In genomic region chr21:18663663-18664062, GRCh38 we compare ENCODE assay signal across 27 cellular contexts.
"Had no signal": no experiment of that assay in that cellular context is flagged by ENCODE, and none has a peak within 500 bp of the region (broad histone marks: within the 10 kb centered on the region; RNA-seq: fewer than 3 reads in every experiment).

No MANE protein-coding gene starts in this region.

- H3K36me3 Mint-ChIP-seq: stimulated activated effector memory CD8-positive, alpha-beta T cell treated with anti-CD3 and anti-CD28 coated beads, Interleukin-12 subunit alpha, Interleukin-12 subunit beta, amount 100 ng/mL, for 72 hours; stimulated activated memory B cell treated with anti-CD40 and anti-IgM and Interleukin-4, amounts not matched to agents 10 μg/mL and 1 μg/mL and 100 μg/mL, for 72 hours; stimulated activated naive B cell treated with anti-CD40 and anti-IgM and Interleukin-4, amounts not matched to agents 10 μg/mL and 1 μg/mL and 100 μg/mL, for 72 hours; type B pancreatic cell had no signal

- H3K4me1 Mint-ChIP-seq: stimulated activated effector memory CD8-positive, alpha-beta T cell treated with anti-CD3 and anti-CD28 coated beads, Interleukin-12 subunit alpha, Interleukin-12 subunit beta, amount 100 ng/mL, for 72 hours; stimulated activated memory B cell treated with anti-CD40 and anti-IgM and Interleukin-4, amounts not matched to agents 10 μg/mL and 1 μg/mL and 100 μg/mL, for 72 hours; stimulated activated naive B cell treated with anti-CD40 and anti-IgM and Interleukin-4, amounts not matched to agents 10 μg/mL and 1 μg/mL and 100 μg/mL, for 72 hours; stimulated activated naive CD8-positive, alpha-beta T cell treated with anti-CD3 and anti-CD28 coated beads, Interleukin-15, amount 100 ng/mL, for 72 hours had no signal

- H3K9me3 ChIP-seq: stomach, suprapubic skin, testis, thoracic aorta, thyroid gland, tibial artery, tibial nerve, transverse colon, upper lobe of left lung, upper lobe of right lung, uterus, vagina had no signal

- H3K27me3 Mint-ChIP-seq: stimulated activated memory B cell treated with anti-CD40 and anti-IgM and Interleukin-4, amounts not matched to agents 10 μg/mL and 1 μg/mL and 100 μg/mL, for 72 hours; stimulated activated naive B cell treated with anti-CD40 and anti-IgM and Interleukin-4, amounts not matched to agents 10 μg/mL and 1 μg/mL and 100 μg/mL, for 72 hours; stimulated activated naive CD8-positive, alpha-beta T cell treated with anti-CD3 and anti-CD28 coated beads, Interleukin-15, amount 100 ng/mL, for 72 hours; stimulated activated naive CD8-positive, alpha-beta T cell treated with anti-CD3 and anti-CD28 coated beads, Interleukin-15, Interleukin-2, amounts not matched to agents 100 ng/mL and 50 ng/mL, for 24 hours; type B pancreatic cell had no signal

- H3K4me1 ChIP-seq: stomach, suprapubic skin, testis, thyroid gland, tibial artery, tibial nerve, upper lobe of left lung, upper lobe of right lung, uterus, vagina had no signal

- H3K4me3 Mint-ChIP-seq: stimulated activated effector memory CD8-positive, alpha-beta T cell treated with anti-CD3 and anti-CD28 coated beads, Interleukin-12 subunit alpha, Interleukin-12 subunit beta, amount 100 ng/mL, for 72 hours; stimulated activated memory B cell treated with anti-CD40 and anti-IgM and Interleukin-4, amounts not matched to agents 10 μg/mL and 1 μg/mL and 100 μg/mL, for 72 hours; stimulated activated naive B cell treated with anti-CD40 and anti-IgM and Interleukin-4, amounts not matched to agents 10 μg/mL and 1 μg/mL and 100 μg/mL, for 72 hours; stimulated activated naive CD8-positive, alpha-beta T cell treated with anti-CD3 and anti-CD28 coated beads, Interleukin-15, amount 100 ng/mL, for 72 hours; stimulated activated naive CD8-positive, alpha-beta T cell treated with anti-CD3 and anti-CD28 coated beads, Interleukin-15, Interleukin-2, amounts not matched to agents 100 ng/mL and 50 ng/mL, for 24 hours; type B pancreatic cell had no signal

- DNase-seq: stimulated activated CD4-positive, alpha-beta T cell treated with anti-CD3 and anti-CD28 coated beads, Interleukin-2, amount 100 ng/mL, for 48 hours; stimulated activated CD4-positive, alpha-beta T cell treated with anti-CD3 and anti-CD28 coated beads, Interleukin-4, amount 100 ng/mL, for 1 hour; stimulated activated CD4-positive, alpha-beta T cell treated with anti-CD3 and anti-CD28 coated beads, Interleukin-4, amount 100 ng/mL, for 24 hours; stimulated activated CD4-positive, alpha-beta T cell treated with anti-CD3 and anti-CD28 coated beads, Interleukin-4, amount 100 ng/mL, for 4 hours; stimulated activated CD8-positive, alpha-beta memory T cell treated with anti-CD3 and anti-CD28 coated beads, Interleukin-4, amount 100 ng/mL, for 48 hours; stimulated activated naive B cell treated with anti-CD40 and anti-IgM and Interleukin-4, amounts not matched to agents 10 μg/mL and 1 μg/mL and 100 μg/mL, for 72 hours; stimulated activated naive CD4-positive, alpha-beta T cell; stimulated activated naive CD4-positive, alpha-beta T cell treated with Interleukin-2 at 50 U/mL for 16 hours; stimulated activated naive CD8-positive, alpha-beta T cell treated with anti-CD3 and anti-CD28 coated beads, Interleukin-15, amount 100 ng/mL, for 72 hours; stimulated activated naive CD8-positive, alpha-beta T cell treated with anti-CD3 and anti-CD28 coated beads, Interleukin-15, Interleukin-2, amounts not matched to agents 100 U/mL and 50 U/mL, for 24 hours; stomach; substantia nigra; testis; thyroid gland; tibial artery; transverse colon; upper lobe of left lung; upper lobe of right lung; uterus had no signal

- H3K27ac Mint-ChIP-seq: stimulated activated effector memory CD8-positive, alpha-beta T cell treated with anti-CD3 and anti-CD28 coated beads, Interleukin-12 subunit alpha, Interleukin-12 subunit beta, amount 100 ng/mL, for 72 hours; stimulated activated memory B cell treated with anti-CD40 and anti-IgM and Interleukin-4, amounts not matched to agents 10 μg/mL and 1 μg/mL and 100 μg/mL, for 72 hours; stimulated activated naive B cell treated with anti-CD40 and anti-IgM and Interleukin-4, amounts not matched to agents 10 μg/mL and 1 μg/mL and 100 μg/mL, for 72 hours; stimulated activated naive CD8-positive, alpha-beta T cell treated with anti-CD3 and anti-CD28 coated beads, Interleukin-15, Interleukin-2, amounts not matched to agents 100 ng/mL and 50 ng/mL, for 24 hours; type B pancreatic cell had no signal

- H3K27ac ChIP-seq: stomach, suprapubic skin, testis, thoracic aorta, thyroid gland, tibial artery, tibial nerve, transverse colon, upper lobe of left lung, upper lobe of right lung, uterus, vagina had no signal

- ATAC-seq: stimulated activated effector memory CD8-positive, alpha-beta T cell treated with anti-CD3 and anti-CD28 coated beads, Interleukin-12 subunit alpha, Interleukin-12 subunit beta, amount 100 ng/mL, for 72 hours; stimulated activated memory B cell treated with anti-CD40 and anti-IgM and Interleukin-4, amounts not matched to agents 10 μg/mL and 1 μg/mL and 100 μg/mL, for 72 hours; stimulated activated naive B cell treated with anti-CD40 and anti-IgM and Interleukin-4, amounts not matched to agents 10 μg/mL and 1 μg/mL and 100 μg/mL, for 72 hours; stimulated activated naive CD8-positive, alpha-beta T cell treated with anti-CD3 and anti-CD28 coated beads, Interleukin-15, amount 100 ng/mL, for 72 hours; stimulated activated naive CD8-positive, alpha-beta T cell treated with anti-CD3 and anti-CD28 coated beads, Interleukin-15, Interleukin-2, amounts not matched to agents 100 U/mL and 50 U/mL, for 24 hours; upper lobe of right lung had no signal

- H3K27me3 ChIP-seq: stomach, suprapubic skin, testis, thyroid gland, tibial artery, tibial nerve, transverse colon, upper lobe of left lung, upper lobe of right lung, uterus, vagina had no signal

- H3K36me3 ChIP-seq: stomach, suprapubic skin, thoracic aorta, thyroid gland, tibial artery, tibial nerve, transverse colon, upper lobe of left lung, upper lobe of right lung, uterus, vagina had no signal

- H3K9me3 Mint-ChIP-seq: stimulated activated memory B cell treated with anti-CD40 and anti-IgM and Interleukin-4, amounts not matched to agents 10 μg/mL and 1 μg/mL and 100 μg/mL, for 72 hours; stimulated activated naive B cell treated with anti-CD40 and anti-IgM and Interleukin-4, amounts not matched to agents 10 μg/mL and 1 μg/mL and 100 μg/mL, for 72 hours; stimulated activated naive CD8-positive, alpha-beta T cell treated with anti-CD3 and anti-CD28 coated beads, Interleukin-15, amount 100 ng/mL, for 72 hours; type B pancreatic cell had no signal

- H3K4me3 ChIP-seq: stomach, suprapubic skin, testis, thoracic aorta, thyroid gland, tibial artery, tibial nerve, transverse colon, upper lobe of left lung, upper lobe of right lung, uterus, vagina had no signal
